In the genomic region with DNA sequence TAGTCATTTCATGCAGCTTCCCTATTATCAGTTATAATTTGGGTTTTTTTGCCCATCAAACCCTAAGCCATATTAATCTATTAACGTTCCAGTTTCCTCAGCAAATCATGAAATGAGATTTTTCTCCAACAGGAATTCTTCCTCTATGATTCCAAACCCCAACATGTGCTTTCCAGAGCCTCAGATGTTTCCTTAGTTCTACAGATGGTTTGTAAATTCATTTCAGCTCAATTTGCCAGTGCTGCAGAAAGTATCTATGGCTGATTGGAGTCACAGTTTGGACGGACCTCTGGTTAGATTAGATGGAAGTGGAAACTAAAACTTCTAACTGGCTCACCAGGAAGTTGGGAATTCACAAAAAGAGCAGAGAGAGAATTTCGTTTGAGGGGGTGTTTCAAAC, we compare ENCODE assay signal across 13 cellular contexts. TPM values are rescaled to one million over a fixed set of nuclear protein-coding genes. Genes with fewer than 3 reads are reported as not detected.
DNase-seq lines count a peak whose midpoint lies in the region; ATAC-seq and TF ChIP-seq lines count a peak whose summit lies in the region.
"Had no signal": no experiment of that assay in that cellular context is flagged by ENCODE, and none has a peak within 500 bp of the region (broad histone marks: within the 10 kb centered on the region; RNA-seq: fewer than 3 reads in every experiment).

No MANE protein-coding gene starts in this region.

- no peak for TF ChIP-seq CTCF in AG10803 (conservative IDR thresholded peaks at IDR 0.05; ENCODE audit: low read length)
- no peak for TF ChIP-seq CTCF in HFFc6 (IDR thresholded peaks at IDR 0.05)
- no peak for TF ChIP-seq CTCF in osteoblast (IDR thresholded peaks at IDR 0.05; ENCODE audit: extremely low read depth, low read depth, low read length)

- H3K27me3 Mint-ChIP-seq in HFFc6 (ENCODE audit: insufficient read depth) (no peaks in the 10 kb centered on the region), T-helper 17 cell (peaks cover 6% of the 10 kb centered on the region)
- H3K27me3 Mint-ChIP-seq: CD8-positive, alpha-beta memory T cell had no signal

- peaks cover 25% of the 10 kb centered on the region for H3K36me3 ChIP-seq in osteoblast (ENCODE audit: insufficient read depth, low read length)
- H3K36me3 ChIP-seq: BLaER1 had no signal

- H3K9me3 Mint-ChIP-seq in HFFc6: no peaks in the 10 kb centered on the region

- no peak for ATAC-seq in T-helper 17 cell
- ATAC-seq in GM18873 (IDR thresholded peaks at IDR 0.05; ENCODE audit: low FRiP score, unreplicated experiment): no peak
- ATAC-seq: HCT116 had no signal

- no peak overlapping the region for H3K4me3 ChIP-seq in AG10803 (ENCODE audit: low read length)
- H3K4me3 ChIP-seq in osteoblast (ENCODE audit: insufficient read depth, low read length): no peak overlapping the region
- H3K4me3 ChIP-seq: BLaER1 had no signal

- H3K4me1 Mint-ChIP-seq in HFFc6 (ENCODE audit: low read depth): peaks cover 39% of the 10 kb centered on the region
- no peaks in the 10 kb centered on the region for H3K4me1 Mint-ChIP-seq in T-helper 17 cell
- H3K4me1 Mint-ChIP-seq: CD8-positive, alpha-beta memory T cell had no signal

- no peaks in the 10 kb centered on the region for H4K20me1 ChIP-seq in osteoblast (ENCODE audit: insufficient read depth, low read length)
- H4K20me1 ChIP-seq: BLaER1 had no signal

- H2AFZ ChIP-seq in osteoblast (ENCODE audit: low read length): peak overlapping the region; percentile 32

- no peaks in the 10 kb centered on the region for H3K27me3 ChIP-seq in osteoblast (ENCODE audit: insufficient read depth, low read length)
- H3K27me3 ChIP-seq: BLaER1 had no signal

- DNase-seq in AG10803 (ENCODE audit: low read depth) (peak; percentile 62), HFFc6 (no peak), fibroblast of peridontal ligament (ENCODE audit: extremely low read depth) (peak; percentile 50), osteoblast (ENCODE audit: insufficient read length, low spot score, missing footprints) (no peak), T-helper 17 cell (no peak), erythroblast (lab: John Stamatoyannopoulos, UW) (no peak)
- DNase-seq: Caco-2; CD8-positive, alpha-beta memory T cell; DND-41; GDM1 had no signal

- H3K27ac Mint-ChIP-seq in HFFc6 (peak overlapping the region; percentile 9; the same call in 1 of the 2 replicates), T-helper 17 cell (no peak overlapping the region)
- H3K27ac Mint-ChIP-seq: CD8-positive, alpha-beta memory T cell had no signal

- H3K9me3 ChIP-seq in osteoblast (ENCODE audit: low read depth, low read length) (no peaks in the 10 kb centered on the region), T-helper 17 cell (ENCODE audit: control insufficient read depth, low read length, poor library complexity, severe bottlenecking) (no peaks in the 10 kb centered on the region)
- H3K9me3 ChIP-seq: BLaER1, Caco-2 had no signal

- TF ChIP-seq POLR2A in erythroblast (IDR thresholded peaks at IDR 0.05; ENCODE audit: low read length): no peak

- H3K4me3 Mint-ChIP-seq in HFFc6 (no peak overlapping the region), T-helper 17 cell (no peak overlapping the region)
- H3K4me3 Mint-ChIP-seq: CD8-positive, alpha-beta memory T cell had no signal

- H3K36me3 Mint-ChIP-seq in HFFc6 (ENCODE audit: low read depth) (peaks cover 58% of the 10 kb centered on the region), T-helper 17 cell (ENCODE audit: low read depth) (no peaks in the 10 kb centered on the region)
- H3K36me3 Mint-ChIP-seq: CD8-positive, alpha-beta memory T cell had no signal

- no peak overlapping the region for H3K4me2 ChIP-seq in osteoblast (ENCODE audit: insufficient read depth, low read length)
- H3K4me2 ChIP-seq: BLaER1 had no signal

- peaks cover 84% of the 10 kb centered on the region for H3K79me2 ChIP-seq in osteoblast (ENCODE audit: insufficient read depth, low read length)

- peaks cover 62% of the 10 kb centered on the region for H3K4me1 ChIP-seq in osteoblast (ENCODE audit: insufficient read depth, low read length)
- H3K4me1 ChIP-seq: BLaER1, Caco-2 had no signal

- H3K27ac ChIP-seq in osteoblast (ENCODE audit: low read depth, low read length): peak overlapping the region; percentile 55
- H3K27ac ChIP-seq: BLaER1 had no signal

RNA-seq across cellular contexts. Expression of gene ADAMTSL1, which starts 22.6 kb away (rescaled TPM):
- total RNA-seq in HFFc6 (2021; fragmentation: NEBNext Ultra II Directional; extraction: Animal tissue kit (Norgen Biotek cat#: 25700)): 10 to 100 TPM; 37.3 to 98.1 (median 90.8) TPM
- total RNA-seq in osteoblast (54.3 and 70.1 TPM in 2 replicates), T-helper 17 cell (not detected)
- total RNA-seq: Caco-2; CD8-positive, alpha-beta memory T cell had no signal

Comparison
In these comparisons a context has a peak if more than half of its experiments do, and no peak if none do; other contexts are left out.
1. DNase-seq: peak in AG10803 (single experiment) and fibroblast of peridontal ligament (single experiment); none in HFFc6 (single experiment), osteoblast (single experiment), T-helper 17 cell (0 of 3) and erythroblast (0 of 2).
2. RNA of gene ADAMTSL1, which starts 22.6 kb away (total RNA-seq): 37.3 to 98.1 TPM in HFFc6 and 54.3 to 70.1 TPM in osteoblast; not detected in T-helper 17 cell; every median in the first group is over 10 times any median in the second.